9 cellular contexts compared by ENCODE assay signal in genomic region chr11:14248577-14248976, GRCh38.
DNase-seq lines count a peak whose midpoint lies in the region; ATAC-seq and TF ChIP-seq lines count a peak whose summit lies in the region.
"Had no signal": no experiment of that assay in that cellular context is flagged by ENCODE, and none has a peak within 500 bp of the region (broad histone marks: within the 10 kb centered on the region; RNA-seq: fewer than 3 reads in every experiment).

No MANE protein-coding gene starts in this region.

- peak; percentile 1 for TF ChIP-seq CTCF in fibroblast of mammary gland (conservative IDR thresholded peaks at IDR 0.05; ENCODE audit: control insufficient read depth, insufficient read depth, low read depth, low read length)

- no peaks in the 10 kb centered on the region for H3K27me3 Mint-ChIP-seq in activated naive CD8-positive, alpha-beta T cell
- peaks cover 2% of the 10 kb centered on the region for H3K27me3 Mint-ChIP-seq in activated naive CD8-positive, alpha-beta T cell treated with anti-CD3 and anti-CD28 coated beads, Interleukin-2, amount 50 U/mL, for 24 hours
- peaks cover 43% of the 10 kb centered on the region for H3K27me3 Mint-ChIP-seq in T-helper 1 cell treated with Interleukin-12 subunit alpha and Interleukin-12 subunit beta and Interleukin-4 antibody, amounts not matched to agents 30 μg/mL and 1 μg/mL, for 36 hours (ENCODE audit: low read depth)

- H3K9me3 Mint-ChIP-seq in activated naive CD8-positive, alpha-beta T cell (ENCODE audit: low read depth): no peaks in the 10 kb centered on the region
- no peaks in the 10 kb centered on the region for H3K9me3 Mint-ChIP-seq in activated naive CD8-positive, alpha-beta T cell treated with anti-CD3 and anti-CD28 coated beads, Interleukin-2, amount 50 U/mL, for 24 hours
- H3K9me3 Mint-ChIP-seq in T-helper 1 cell treated with Interleukin-12 subunit alpha and Interleukin-12 subunit beta and Interleukin-4 antibody, amounts not matched to agents 30 μg/mL and 1 μg/mL, for 36 hours: no peaks in the 10 kb centered on the region

- H3K27ac Mint-ChIP-seq in activated naive CD8-positive, alpha-beta T cell: no peak overlapping the region
- no peak overlapping the region for H3K27ac Mint-ChIP-seq in activated naive CD8-positive, alpha-beta T cell treated with anti-CD3 and anti-CD28 coated beads, Interleukin-2, amount 50 U/mL, for 24 hours
- H3K27ac Mint-ChIP-seq in T-helper 1 cell treated with Interleukin-12 subunit alpha and Interleukin-12 subunit beta and Interleukin-4 antibody, amounts not matched to agents 30 μg/mL and 1 μg/mL, for 36 hours: no peak overlapping the region

- intact Hi-C loops in sciatic nerve (cut with DNase I): no loop called here

- H3K4me3 Mint-ChIP-seq in activated naive CD8-positive, alpha-beta T cell: peak overlapping the region; percentile 59
- H3K4me3 Mint-ChIP-seq in activated naive CD8-positive, alpha-beta T cell treated with anti-CD3 and anti-CD28 coated beads, Interleukin-2, amount 50 U/mL, for 24 hours: no peak overlapping the region
- peak overlapping the region; percentile 23 for H3K4me3 Mint-ChIP-seq in T-helper 1 cell treated with Interleukin-12 subunit alpha and Interleukin-12 subunit beta and Interleukin-4 antibody, amounts not matched to agents 30 μg/mL and 1 μg/mL, for 36 hours

- H3K36me3 Mint-ChIP-seq in activated naive CD8-positive, alpha-beta T cell: peaks cover 3% of the 10 kb centered on the region
- peaks cover 2% of the 10 kb centered on the region for H3K36me3 Mint-ChIP-seq in activated naive CD8-positive, alpha-beta T cell treated with anti-CD3 and anti-CD28 coated beads, Interleukin-2, amount 50 U/mL, for 24 hours (ENCODE audit: low read depth)
- H3K36me3 Mint-ChIP-seq in T-helper 1 cell treated with Interleukin-12 subunit alpha and Interleukin-12 subunit beta and Interleukin-4 antibody, amounts not matched to agents 30 μg/mL and 1 μg/mL, for 36 hours (ENCODE audit: low read depth): no peaks in the 10 kb centered on the region

- no peak for ATAC-seq in activated naive CD8-positive, alpha-beta T cell treated with anti-CD3 and anti-CD28 coated beads, Interleukin-2, amount 50 U/mL, for 24 hours
- ATAC-seq in sciatic nerve: peak; percentile 54
- no peak for ATAC-seq in GM21390 (IDR thresholded peaks at IDR 0.05; ENCODE audit: unreplicated experiment)

- no peak for DNase-seq in activated naive CD8-positive, alpha-beta T cell treated with anti-CD3 and anti-CD28 coated beads, Interleukin-2, amount 50 U/mL, for 24 hours
- DNase-seq in fibroblast of mammary gland (ENCODE audit: low read depth): no peak
- DNase-seq in sciatic nerve (ENCODE audit: low spot score): no peak
- DNase-seq in NCI-H1694 treated with DMSO at 0.1 percent for 48 hours (lab: John Stamatoyannopoulos, UW): no peak
- DNase-seq in stimulated activated CD4-positive, alpha-beta T cell treated with anti-CD3 and anti-CD28 coated beads, Interleukin-1b, Interleukin-23, amount 100 ng/mL, for 48 hours: no peak

- no peak overlapping the region for H3K4me3 ChIP-seq in fibroblast of mammary gland (ENCODE audit: control insufficient read depth, low read depth, low read length)
- H3K4me3 ChIP-seq: tibial nerve had no signal

- H3K4me1 Mint-ChIP-seq in activated naive CD8-positive, alpha-beta T cell (ENCODE audit: low read depth): peaks cover 20% of the 10 kb centered on the region
- peaks cover 15% of the 10 kb centered on the region for H3K4me1 Mint-ChIP-seq in activated naive CD8-positive, alpha-beta T cell treated with anti-CD3 and anti-CD28 coated beads, Interleukin-2, amount 50 U/mL, for 24 hours
- peaks cover 22% of the 10 kb centered on the region for H3K4me1 Mint-ChIP-seq in T-helper 1 cell treated with Interleukin-12 subunit alpha and Interleukin-12 subunit beta and Interleukin-4 antibody, amounts not matched to agents 30 μg/mL and 1 μg/mL, for 36 hours (ENCODE audit: low read depth)
